ENCODE assay signal across 8 cellular contexts in the genomic region with DNA sequence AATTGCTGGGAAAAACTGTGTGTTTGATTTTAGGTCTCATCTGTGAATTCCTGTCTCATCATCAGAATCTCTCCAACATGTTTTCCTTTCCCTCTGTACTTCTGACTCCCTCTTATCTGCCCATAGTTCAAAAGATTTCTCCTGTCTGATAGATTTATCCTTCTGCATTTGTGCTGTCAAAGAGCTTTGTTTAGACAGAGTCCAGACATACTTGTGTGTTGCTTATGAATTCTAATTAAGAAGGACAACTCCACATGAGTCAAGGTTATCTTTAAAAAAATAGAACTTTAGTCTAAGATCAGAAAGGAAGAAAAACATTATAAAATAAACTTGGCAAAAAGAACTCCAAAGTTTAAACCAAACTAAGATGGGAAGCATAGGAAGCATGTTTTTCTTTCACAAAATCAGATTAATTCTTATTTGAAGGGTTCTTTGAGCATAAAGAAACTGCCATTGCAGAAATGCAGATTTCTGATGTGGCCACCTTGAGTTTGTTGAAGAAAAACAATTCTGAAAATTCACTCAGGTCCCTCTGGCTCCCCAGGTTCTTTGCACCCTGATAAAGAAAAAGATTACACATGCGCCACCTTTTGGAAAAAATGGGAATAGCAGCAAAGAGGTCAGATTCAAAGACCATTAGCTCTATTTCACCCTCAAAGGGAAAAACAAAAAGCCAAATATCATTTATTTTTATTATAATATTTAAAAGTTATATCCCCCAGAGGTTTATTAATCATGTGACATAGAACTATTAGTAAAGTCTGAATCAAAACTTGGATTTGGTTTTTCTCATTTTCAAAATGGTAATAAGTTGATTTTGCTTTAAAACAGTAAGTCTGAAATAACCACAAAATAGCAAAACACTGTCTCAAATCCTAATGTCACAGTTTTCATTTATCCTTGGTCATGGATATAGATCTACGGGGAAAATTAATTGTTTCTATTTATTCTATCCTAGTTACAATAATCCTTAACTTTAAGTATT.
DNase-seq lines count a peak whose midpoint lies in the region; ATAC-seq and TF ChIP-seq lines count a peak whose summit lies in the region.

No MANE protein-coding gene starts in this region.

- no peaks in the 10 kb centered on the region for H3K36me3 Mint-ChIP-seq in brain

- peaks cover 3% of the 10 kb centered on the region for H3K27me3 Mint-ChIP-seq in brain

- peak overlapping the region in 3 of 5 experiments; percentile 39 to 86 (median 75) for H3K27ac Mint-ChIP-seq in brain

- H3K4me3 Mint-ChIP-seq in brain = peak overlapping the region in 2 of 5 experiments; percentile 60 to 67

- H3K9me3 Mint-ChIP-seq in brain = peaks cover 0 to 3% (median 0%) of the 10 kb centered on the region in 5 experiments

- H3K4me1 Mint-ChIP-seq in brain = peaks cover 41% of the 10 kb centered on the region

- peak; percentile 22 for DNase-seq in AG08396 (ENCODE audit: low spot score)
- DNase-seq in RPMI7951 (ENCODE audit: low read depth) = peak; percentile 45
- peak; percentile 83 for DNase-seq in inferior parietal cortex (ENCODE audit: extremely low spot score)
- DNase-seq in stimulated activated CD4-positive, alpha-beta T cell treated with anti-CD3 and anti-CD28 coated beads, Interleukin-1b, Interleukin-23, amount 100 ng/mL, for 24 hours (ENCODE audit: low read depth in 4 of 4, low spot score in 1 of 4) = peak in 3 of 4 experiments; percentile 4 to 36 (median 18)
- no peak for DNase-seq in SKM-1 (lab: John Stamatoyannopoulos, UW; ENCODE audit: unreplicated experiment)

- TF ChIP-seq CTCF in GM12874 (IDR thresholded peaks at IDR 0.05; ENCODE audit: insufficient read depth, low read depth, low read length) (peak; percentile 54; the same call in 1 of the 2 replicates), brain (conservative IDR thresholded peaks at IDR 0.05) (peak; percentile 83 to 89)

- ATAC-seq in HG03175 (IDR thresholded peaks at IDR 0.05; ENCODE audit: unreplicated experiment) = peak; percentile 75
